1 cellular context compared by ENCODE assay signal in genomic region chr4:41146716-41147506, GRCh38.
TF ChIP-seq lines count a peak whose summit lies in the region.

No MANE protein-coding gene starts in this region.

TF ChIP-seq in SK-N-SH, 30 proteins besides CTCF, POLR2A, EP300 and RAD21 (continued from another document):
- TF ChIP-seq IRF3 (IDR thresholded peaks at IDR 0.05; ENCODE audit: low read depth, low read length): no peak
- no peak for TF ChIP-seq REST (IDR thresholded peaks at IDR 0.05; ENCODE audit: low read depth, low read length)
- no peak for TF ChIP-seq FOXM1 (IDR thresholded peaks at IDR 0.05; ENCODE audit: low read depth)
- no peak for TF ChIP-seq FOSL2 (IDR thresholded peaks at IDR 0.05; ENCODE audit: borderline replicate concordance, low read depth)
- no peak for TF ChIP-seq SMC3 (IDR thresholded peaks at IDR 0.05; ENCODE audit: low read depth, low read length)
- TF ChIP-seq POLR2AphosphoS5 (IDR thresholded peaks at IDR 0.05; ENCODE audit: low read depth, low read length): no peak
- no peak for TF ChIP-seq GATA2 (CRISPR knock-in tag; IDR thresholded peaks at IDR 0.05)
- TF ChIP-seq ELF1 (IDR thresholded peaks at IDR 0.05): no peak
- TF ChIP-seq TAF1 (IDR thresholded peaks at IDR 0.05; ENCODE audit: borderline replicate concordance, low read depth, low read length): no peak
- TF ChIP-seq SIN3A (IDR thresholded peaks at IDR 0.05; ENCODE audit: borderline replicate concordance, low read depth, low read length): no peak
- no peak for TF ChIP-seq NFIC (IDR thresholded peaks at IDR 0.05; ENCODE audit: borderline replicate concordance)
- TF ChIP-seq FOXJ3 (CRISPR knock-in tag; IDR thresholded peaks at IDR 0.05): no peak
- no peak for TF ChIP-seq CHD2 (IDR thresholded peaks at IDR 0.05; ENCODE audit: low read length, partially characterized antibody)
- no peak for TF ChIP-seq TCF12 (IDR thresholded peaks at IDR 0.05)
